ENCODE assay signal across 12 cellular contexts in genomic region chr7:93547716-93548115, GRCh38. TPM values are rescaled to one million over a fixed set of nuclear protein-coding genes. Genes with fewer than 3 reads are reported as not detected.
"Had no signal": no experiment of that assay in that cellular context is flagged by ENCODE, and none has a peak within 500 bp of the region (broad histone marks: within the 10 kb centered on the region; RNA-seq: fewer than 3 reads in every experiment).

No MANE protein-coding gene starts in this region.

- H3K36me3 ChIP-seq: HAP-1 had no signal

- H3K4me3 Mint-ChIP-seq: HFFc6, IgD-negative memory B cell had no signal

- H3K9ac ChIP-seq: KMS-11 had no signal

- H3K4me2 ChIP-seq: KMS-11 had no signal

- H3K9me3 Mint-ChIP-seq: HFFc6, IgD-negative memory B cell had no signal

- H3K9me3 ChIP-seq: HAP-1 had no signal

- H3K36me3 Mint-ChIP-seq: IgD-negative memory B cell had no signal

- H3K4me1 Mint-ChIP-seq: IgD-negative memory B cell had no signal

- H3K4me3 ChIP-seq: HAP-1 had no signal

- ATAC-seq: HCT116, HepG2 had no signal

- H3K27me3 Mint-ChIP-seq: IgD-negative memory B cell had no signal

- DNase-seq: GOT3, H7, HFFc6, KBM-7 had no signal

- H3K27ac ChIP-seq: HL-60, KMS-11 had no signal

- FAIRE-seq: HepG2 had no signal

- H3K27ac Mint-ChIP-seq: HFFc6, IgD-negative memory B cell had no signal

RNA-seq across cellular contexts. Expression of gene CALCR, which starts 26.8 kb away (rescaled TPM):
- total RNA-seq: H4, HepG2, HFFc6, HT1080 had no signal
- polyA plus RNA-seq: HepG2, IgD-negative memory B cell had no signal
